Comparison of ENCODE assay signal across 21 cellular contexts in the genomic region with DNA sequence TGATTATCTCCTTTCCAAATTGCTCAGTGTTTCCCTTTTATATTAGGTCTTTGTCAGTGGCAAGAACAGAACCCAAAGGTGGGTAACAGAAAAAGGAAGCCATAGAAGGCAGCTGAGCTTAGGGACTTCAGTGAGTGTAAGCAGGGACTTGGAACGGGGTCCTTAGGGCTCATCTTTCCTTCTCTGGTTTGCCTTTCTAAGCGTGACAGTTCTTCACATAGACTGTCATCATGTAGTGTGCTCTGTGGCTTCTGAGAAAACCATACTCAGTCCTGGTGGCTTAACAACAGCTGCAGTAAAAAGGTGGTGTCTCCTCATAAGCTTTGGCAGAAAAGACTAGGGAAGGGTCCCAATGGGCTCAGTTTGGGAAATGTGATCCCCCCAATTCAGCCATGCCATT.
DNase-seq lines count a peak whose midpoint lies in the region; ATAC-seq, FAIRE-seq and TF ChIP-seq lines count a peak whose summit lies in the region.
"Had no signal": no experiment of that assay in that cellular context is flagged by ENCODE, and none has a peak within 500 bp of the region (broad histone marks: within the 10 kb centered on the region; RNA-seq: fewer than 3 reads in every experiment).

No MANE protein-coding gene starts in this region.

- no peak overlapping the region for H3K9ac ChIP-seq in DND-41 (ENCODE audit: low read depth, low read length)

- no peaks in the 10 kb centered on the region for H3K27me3 Mint-ChIP-seq in T-cell
- H3K27me3 Mint-ChIP-seq in activated naive CD4-positive, alpha-beta T cell treated with anti-CD3 and anti-CD28 coated beads for 36 hours (ENCODE audit: low read depth): no peaks in the 10 kb centered on the region
- no peaks in the 10 kb centered on the region for H3K27me3 Mint-ChIP-seq in activated naive CD8-positive, alpha-beta T cell treated with anti-CD3 and anti-CD28 coated beads for 36 hours

- no peaks in the 10 kb centered on the region; the same call in 1 of the 2 replicates for H3K36me3 ChIP-seq in DND-41 (ENCODE audit: insufficient read depth, low read length)

- no peaks in the 10 kb centered on the region for H3K27me3 ChIP-seq in DND-41 (ENCODE audit: insufficient read depth, low read length, poor library complexity)
- H3K27me3 ChIP-seq: SJSA1 had no signal

- H3K4me3 Mint-ChIP-seq in T-cell: no peak overlapping the region
- H3K4me3 Mint-ChIP-seq in activated naive CD4-positive, alpha-beta T cell treated with anti-CD3 and anti-CD28 coated beads for 36 hours: no peak overlapping the region
- no peak overlapping the region for H3K4me3 Mint-ChIP-seq in activated naive CD8-positive, alpha-beta T cell treated with anti-CD3 and anti-CD28 coated beads for 36 hours

- intact Hi-C loops in activated naive CD4-positive, alpha-beta T cell treated with anti-CD3 and anti-CD28 coated beads for 36 hours (cut with micrococcal nuclease): loop anchor here (10.0 kb wide), 1 partner anchor 902 kb away; the partner anchor contains the start of gene ISOC1

- peak; percentile 89 for ATAC-seq in DND-41 (ENCODE audit: insufficient read depth, low read depth)
- peak; percentile 54 for ATAC-seq in HG02798 (IDR thresholded peaks at IDR 0.05; ENCODE audit: poor library complexity, unreplicated experiment)
- ATAC-seq in HG03457 (IDR thresholded peaks at IDR 0.05; ENCODE audit: unreplicated experiment): peak; percentile 60
- no peak for ATAC-seq in T-cell (replicated peaks in 1 of 4)
- ATAC-seq: A549, GM12878 had no signal

- peaks cover 11% of the 10 kb centered on the region for H3K36me3 Mint-ChIP-seq in T-cell
- no peaks in the 10 kb centered on the region for H3K36me3 Mint-ChIP-seq in activated naive CD4-positive, alpha-beta T cell treated with anti-CD3 and anti-CD28 coated beads for 36 hours (ENCODE audit: low read depth)
- peaks cover 17% of the 10 kb centered on the region for H3K36me3 Mint-ChIP-seq in activated naive CD8-positive, alpha-beta T cell treated with anti-CD3 and anti-CD28 coated beads for 36 hours

- POLR2A ChIA-PET in T-cell (lab: Charles Lee): no interaction called here

- no peak overlapping the region for H3K27ac ChIP-seq in DND-41 (ENCODE audit: low read length)
- H3K27ac ChIP-seq: A549, C4-2B, SJSA1 had no signal

- H3K27ac Mint-ChIP-seq in T-cell: no peak overlapping the region
- no peak overlapping the region for H3K27ac Mint-ChIP-seq in activated naive CD4-positive, alpha-beta T cell treated with anti-CD3 and anti-CD28 coated beads for 36 hours
- no peak overlapping the region for H3K27ac Mint-ChIP-seq in activated naive CD8-positive, alpha-beta T cell treated with anti-CD3 and anti-CD28 coated beads for 36 hours

- peaks cover 14% of the 10 kb centered on the region for H3K4me1 ChIP-seq in DND-41 (ENCODE audit: insufficient read depth, low read length)
- H3K4me1 ChIP-seq: A549, SJSA1 had no signal

- H4K20me1 ChIP-seq in DND-41 (ENCODE audit: insufficient read depth, low read length): no peaks in the 10 kb centered on the region

- TF ChIP-seq CTCF in DND-41 (IDR thresholded peaks at IDR 0.05; ENCODE audit: borderline replicate concordance, extremely low read depth, low read length, poor library complexity, severe bottlenecking): no peak

- CTCF ChIA-PET in T-cell (lab: Charles Lee): no interaction called here
- CTCF ChIA-PET in activated naive CD4-positive, alpha-beta T cell treated with anti-CD3 and anti-CD28 coated beads for 36 hours (lab: Charles Lee): interaction anchor here (0.9 kb wide), 1 partner anchor 9 kb away, joined by 4 read pairs; no protein-coding TSS in a partner anchor

- DNase-seq in DND-41 (peak; percentile 20), GM19239 (ENCODE audit: insufficient read length, low spot score) (no peak), putamen (ENCODE audit: low spot score) (no peak), T-cell (no peak)
- no peak for DNase-seq in activated naive CD4-positive, alpha-beta T cell treated with anti-CD3 and anti-CD28 coated beads for 36 hours
- DNase-seq in activated naive CD8-positive, alpha-beta T cell treated with anti-CD3 and anti-CD28 coated beads for 36 hours: no peak
- DNase-seq: DMS53, HCEC 1CT, KG1, NCI-H1092 treated with DMSO at 0.1 percent for 48 hours, NCI-H1694, NCI-H2107, NCI-H345, NCI-H69, SW 1271 had no signal

- H3K4me1 Mint-ChIP-seq in T-cell: peaks cover 12 to 17% (median 17%) of the 10 kb centered on the region in 3 donors
- peaks cover 18% of the 10 kb centered on the region for H3K4me1 Mint-ChIP-seq in activated naive CD4-positive, alpha-beta T cell treated with anti-CD3 and anti-CD28 coated beads for 36 hours (ENCODE audit: low read depth)
- peaks cover 16% of the 10 kb centered on the region for H3K4me1 Mint-ChIP-seq in activated naive CD8-positive, alpha-beta T cell treated with anti-CD3 and anti-CD28 coated beads for 36 hours

- FAIRE-seq in GM19239 (lab: Jason Lieb, UNC): peak; percentile 83
- FAIRE-seq: A549, GM12878 had no signal

- H3K9me3 ChIP-seq in DND-41 (ENCODE audit: insufficient read depth, low read length, severe bottlenecking): no peaks in the 10 kb centered on the region
- H3K9me3 ChIP-seq: A549, SJSA1 had no signal

- H3K4me3 ChIP-seq in DND-41 (ENCODE audit: low read depth in 1 of 2, low read length in 2 of 2): no peak overlapping the region
- H3K4me3 ChIP-seq: A549, GM12878, SJSA1 had no signal

- no peak overlapping the region for H3K4me2 ChIP-seq in DND-41 (ENCODE audit: insufficient read depth, low read length)
- H3K4me2 ChIP-seq: A549 had no signal

- no peak overlapping the region for H2AFZ ChIP-seq in DND-41 (ENCODE audit: low read depth, low read length)

- no peaks in the 10 kb centered on the region for H3K79me2 ChIP-seq in DND-41 (ENCODE audit: insufficient read depth, low read length)

- no peaks in the 10 kb centered on the region for H3K9me3 Mint-ChIP-seq in T-cell
- H3K9me3 Mint-ChIP-seq in activated naive CD4-positive, alpha-beta T cell treated with anti-CD3 and anti-CD28 coated beads for 36 hours: no peaks in the 10 kb centered on the region
- H3K9me3 Mint-ChIP-seq in activated naive CD8-positive, alpha-beta T cell treated with anti-CD3 and anti-CD28 coated beads for 36 hours: no peaks in the 10 kb centered on the region

Comparison
In these comparisons a context has a peak if more than half of its experiments do, and no peak if none do; other contexts are left out.
1. ATAC-seq: peak in DND-41 (single experiment), HG02798 (single experiment) and HG03457 (single experiment); none in T-cell (0 of 4).